Comparison of ENCODE assay signal across 13 cellular contexts in the genomic region with DNA sequence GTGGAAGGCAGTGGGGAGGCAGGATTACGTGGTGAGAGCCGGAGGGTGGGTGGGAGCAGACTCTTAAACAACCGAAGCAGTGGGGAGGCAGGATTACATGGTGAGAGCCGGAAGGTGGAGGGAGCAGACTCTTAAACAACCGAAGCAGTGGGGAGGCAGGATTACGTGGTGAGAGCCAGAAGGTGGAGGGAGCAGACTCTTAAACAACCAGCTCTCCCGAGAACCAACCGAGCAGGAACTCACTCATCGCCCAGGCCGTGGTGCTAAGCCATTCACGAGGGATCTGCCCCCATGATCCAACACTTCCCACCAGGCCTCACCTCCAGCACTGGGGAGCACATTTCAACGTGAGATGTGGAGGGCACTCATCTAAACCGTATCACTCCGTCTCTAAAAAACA.
DNase-seq lines count a peak whose midpoint lies in the region; ATAC-seq and TF ChIP-seq lines count a peak whose summit lies in the region.
"Had no signal": no experiment of that assay in that cellular context is flagged by ENCODE, and none has a peak within 500 bp of the region (broad histone marks: within the 10 kb centered on the region; RNA-seq: fewer than 3 reads in every experiment).

No MANE protein-coding gene starts in this region.

- 80 to 86% methylated on average over 14 of the region's 14 CpGs for WGBS in tibial nerve, 2 donors

- H3K4me3 Mint-ChIP-seq in osteocyte (ENCODE audit: unreplicated experiment), result no peak overlapping the region
- H3K4me3 Mint-ChIP-seq: CD8-positive, alpha-beta T cell had no signal

- TF ChIP-seq POLR2A in Peyer's patch (IDR thresholded peaks at IDR 0.05) (no peak), tibial nerve (IDR thresholded peaks at IDR 0.05) (no peak)

- intact Hi-C loops in sciatic nerve (cut with DNase I), result no loop called here

- H3K4me3 ChIP-seq in Peyer's patch (no peak overlapping the region), tibial nerve (no peak overlapping the region)
- H3K4me3 ChIP-seq: HAP-1 had no signal

- TF ChIP-seq CTCF in Peyer's patch (IDR thresholded peaks at IDR 0.05) (no peak), tibial nerve (IDR thresholded peaks at IDR 0.05) (no peak), RWPE1 (conservative IDR thresholded peaks at IDR 0.05; ENCODE audit: low read depth) (no peak), osteocyte (IDR thresholded peaks at IDR 0.05) (no peak)

- H3K36me3 Mint-ChIP-seq in osteocyte (ENCODE audit: unreplicated experiment), result no peaks in the 10 kb centered on the region

- DNase-seq in activated naive CD4-positive, alpha-beta T cell treated with anti-CD3 and anti-CD28 coated beads, Interleukin-2, amount 50 U/mL, for 16 hours, result peak; percentile 2
- no peak for DNase-seq in activated naive CD4-positive, alpha-beta T cell (lab: John Stamatoyannopoulos, UW)
- peak in 2 of 3 donors; percentile 16 to 39 for DNase-seq in Peyer's patch
- DNase-seq in sciatic nerve (ENCODE audit: low spot score), result peak; percentile 40
- DNase-seq in tibial nerve (ENCODE audit: low spot score in 2 of 2), result no peak
- DNase-seq in RWPE1 (ENCODE audit: low spot score), result no peak
- DNase-seq in osteocyte (ENCODE audit: extremely low spot score, unreplicated experiment), result no peak
- DNase-seq: CD8-positive, alpha-beta T cell; COR-L47; DMS153; DMS79 treated with DMSO at 0.1 percent for 48 hours; EL had no signal

- H3K27me3 Mint-ChIP-seq in osteocyte (ENCODE audit: unreplicated experiment), result peaks cover 25% of the 10 kb centered on the region

- no peaks in the 10 kb centered on the region for H3K4me1 Mint-ChIP-seq in osteocyte (ENCODE audit: unreplicated experiment)

- CTCF ChIA-PET in RWPE1 (lab: Yijun Ruan, JAX), result no interaction called here

- ATAC-seq in sciatic nerve, result no peak
- ATAC-seq: CD8-positive, alpha-beta T cell had no signal

- no peak overlapping the region for H3K27ac Mint-ChIP-seq in osteocyte (ENCODE audit: unreplicated experiment)
- H3K27ac Mint-ChIP-seq: CD8-positive, alpha-beta T cell had no signal

- H3K4me1 ChIP-seq in Peyer's patch (no peaks in the 10 kb centered on the region), tibial nerve (peaks cover 0 to 10% (median 0%) of the 10 kb centered on the region in 4 donors)
- H3K4me1 ChIP-seq: HAP-1 had no signal

- H3K36me3 ChIP-seq in Peyer's patch, result no peaks in the 10 kb centered on the region
- no peaks in the 10 kb centered on the region for H3K36me3 ChIP-seq in tibial nerve
- H3K36me3 ChIP-seq: HAP-1 had no signal

- POLR2A ChIA-PET in RWPE1 (lab: Yijun Ruan, JAX; ENCODE audit: low non-redundant PET), result no interaction called here

- H3K27me3 ChIP-seq in Peyer's patch (no peaks in the 10 kb centered on the region), tibial nerve (no peaks in the 10 kb centered on the region)

- H3K9me3 Mint-ChIP-seq in osteocyte (ENCODE audit: unreplicated experiment), result no peaks in the 10 kb centered on the region
- H3K9me3 Mint-ChIP-seq: CD8-positive, alpha-beta T cell had no signal

- H3K27ac ChIP-seq in Peyer's patch (no peak overlapping the region), tibial nerve (no peak overlapping the region), RWPE1 (no peak overlapping the region)

- H3K9me3 ChIP-seq in Peyer's patch (no peaks in the 10 kb centered on the region), tibial nerve (no peaks in the 10 kb centered on the region)
- H3K9me3 ChIP-seq: HAP-1 had no signal

- TF ChIP-seq EP300 in tibial nerve (IDR thresholded peaks at IDR 0.05), result no peak

Comparison
In these comparisons a context has a peak if more than half of its experiments do, and no peak if none do; other contexts are left out.
1. DNase-seq: peak in activated naive CD4-positive, alpha-beta T cell treated with anti-CD3 and anti-CD28 coated beads, Interleukin-2, amount 50 U/mL, for 16 hours (single experiment), Peyer's patch (2 of 3) and sciatic nerve (single experiment); none in activated naive CD4-positive, alpha-beta T cell (0 of 4), tibial nerve (0 of 2), RWPE1 (single experiment) and osteocyte (single experiment).